ENCODE assay signal across 1 cellular context in the genomic region with DNA sequence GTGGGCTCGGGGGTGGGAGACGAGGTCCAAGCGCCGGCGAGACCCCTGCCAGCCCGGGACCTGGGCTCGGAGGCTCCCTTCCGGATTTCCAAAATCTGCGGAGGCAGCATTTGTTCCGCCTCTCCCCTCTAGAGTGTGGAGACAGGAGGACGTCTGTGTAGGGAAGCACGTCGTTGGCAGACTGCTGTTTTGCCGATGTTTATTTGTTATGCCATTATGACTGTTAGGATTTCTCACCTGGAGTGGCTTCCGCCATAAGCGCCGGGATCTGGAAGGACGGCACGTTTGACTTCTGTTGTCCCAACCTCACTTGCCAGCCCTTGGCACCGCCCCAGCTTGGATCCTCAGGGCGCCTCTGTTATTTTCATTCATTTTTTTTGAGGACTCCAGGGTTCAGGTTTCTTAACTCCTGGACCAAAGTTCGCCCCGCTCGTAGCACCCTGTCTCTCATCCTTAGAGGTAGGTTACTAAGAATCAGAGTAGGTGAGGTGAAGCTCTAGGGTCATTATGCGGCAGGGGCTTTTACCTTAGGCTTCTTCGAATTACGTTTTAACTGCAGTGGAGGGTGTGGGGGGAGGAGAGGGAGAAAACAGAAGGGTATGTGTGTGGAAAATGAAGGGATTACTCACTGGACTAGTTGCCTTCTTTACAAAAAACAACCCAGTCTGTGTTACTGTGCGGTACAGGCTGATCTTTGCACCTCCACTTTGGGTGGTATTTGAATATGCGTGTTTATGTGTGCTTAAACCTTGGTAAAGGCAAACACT.
TF ChIP-seq lines count a peak whose summit lies in the region.

No MANE protein-coding gene starts in this region.

TF ChIP-seq in HepG2, 621 proteins besides CTCF, POLR2A, EP300 and RAD21 (continued from another document and continues in another):
- TF ChIP-seq, protein P1, sequence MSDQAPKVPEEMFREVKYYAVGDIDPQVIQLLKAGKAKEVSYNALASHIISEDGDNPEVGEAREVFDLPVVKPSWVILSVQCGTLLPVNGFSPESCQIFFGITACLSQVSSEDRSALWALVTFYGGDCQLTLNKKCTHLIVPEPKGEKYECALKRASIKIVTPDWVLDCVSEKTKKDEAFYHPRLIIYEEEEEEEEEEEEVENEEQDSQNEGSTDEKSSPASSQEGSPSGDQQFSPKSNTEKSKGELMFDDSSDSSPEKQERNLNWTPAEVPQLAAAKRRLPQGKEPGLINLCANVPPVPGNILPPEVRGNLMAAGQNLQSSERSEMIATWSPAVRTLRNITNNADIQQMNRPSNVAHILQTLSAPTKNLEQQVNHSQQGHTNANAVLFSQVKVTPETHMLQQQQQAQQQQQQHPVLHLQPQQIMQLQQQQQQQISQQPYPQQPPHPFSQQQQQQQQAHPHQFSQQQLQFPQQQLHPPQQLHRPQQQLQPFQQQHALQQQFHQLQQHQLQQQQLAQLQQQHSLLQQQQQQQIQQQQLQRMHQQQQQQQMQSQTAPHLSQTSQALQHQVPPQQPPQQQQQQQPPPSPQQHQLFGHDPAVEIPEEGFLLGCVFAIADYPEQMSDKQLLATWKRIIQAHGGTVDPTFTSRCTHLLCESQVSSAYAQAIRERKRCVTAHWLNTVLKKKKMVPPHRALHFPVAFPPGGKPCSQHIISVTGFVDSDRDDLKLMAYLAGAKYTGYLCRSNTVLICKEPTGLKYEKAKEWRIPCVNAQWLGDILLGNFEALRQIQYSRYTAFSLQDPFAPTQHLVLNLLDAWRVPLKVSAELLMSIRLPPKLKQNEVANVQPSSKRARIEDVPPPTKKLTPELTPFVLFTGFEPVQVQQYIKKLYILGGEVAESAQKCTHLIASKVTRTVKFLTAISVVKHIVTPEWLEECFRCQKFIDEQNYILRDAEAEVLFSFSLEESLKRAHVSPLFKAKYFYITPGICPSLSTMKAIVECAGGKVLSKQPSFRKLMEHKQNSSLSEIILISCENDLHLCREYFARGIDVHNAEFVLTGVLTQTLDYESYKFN (CRISPR knock-in tag; conservative IDR thresholded peaks at IDR 0.05) = peak; percentile 88
- no peak for TF ChIP-seq GTF3A (CRISPR knock-in tag; conservative IDR thresholded peaks at IDR 0.05)
- TF ChIP-seq, protein P2, sequence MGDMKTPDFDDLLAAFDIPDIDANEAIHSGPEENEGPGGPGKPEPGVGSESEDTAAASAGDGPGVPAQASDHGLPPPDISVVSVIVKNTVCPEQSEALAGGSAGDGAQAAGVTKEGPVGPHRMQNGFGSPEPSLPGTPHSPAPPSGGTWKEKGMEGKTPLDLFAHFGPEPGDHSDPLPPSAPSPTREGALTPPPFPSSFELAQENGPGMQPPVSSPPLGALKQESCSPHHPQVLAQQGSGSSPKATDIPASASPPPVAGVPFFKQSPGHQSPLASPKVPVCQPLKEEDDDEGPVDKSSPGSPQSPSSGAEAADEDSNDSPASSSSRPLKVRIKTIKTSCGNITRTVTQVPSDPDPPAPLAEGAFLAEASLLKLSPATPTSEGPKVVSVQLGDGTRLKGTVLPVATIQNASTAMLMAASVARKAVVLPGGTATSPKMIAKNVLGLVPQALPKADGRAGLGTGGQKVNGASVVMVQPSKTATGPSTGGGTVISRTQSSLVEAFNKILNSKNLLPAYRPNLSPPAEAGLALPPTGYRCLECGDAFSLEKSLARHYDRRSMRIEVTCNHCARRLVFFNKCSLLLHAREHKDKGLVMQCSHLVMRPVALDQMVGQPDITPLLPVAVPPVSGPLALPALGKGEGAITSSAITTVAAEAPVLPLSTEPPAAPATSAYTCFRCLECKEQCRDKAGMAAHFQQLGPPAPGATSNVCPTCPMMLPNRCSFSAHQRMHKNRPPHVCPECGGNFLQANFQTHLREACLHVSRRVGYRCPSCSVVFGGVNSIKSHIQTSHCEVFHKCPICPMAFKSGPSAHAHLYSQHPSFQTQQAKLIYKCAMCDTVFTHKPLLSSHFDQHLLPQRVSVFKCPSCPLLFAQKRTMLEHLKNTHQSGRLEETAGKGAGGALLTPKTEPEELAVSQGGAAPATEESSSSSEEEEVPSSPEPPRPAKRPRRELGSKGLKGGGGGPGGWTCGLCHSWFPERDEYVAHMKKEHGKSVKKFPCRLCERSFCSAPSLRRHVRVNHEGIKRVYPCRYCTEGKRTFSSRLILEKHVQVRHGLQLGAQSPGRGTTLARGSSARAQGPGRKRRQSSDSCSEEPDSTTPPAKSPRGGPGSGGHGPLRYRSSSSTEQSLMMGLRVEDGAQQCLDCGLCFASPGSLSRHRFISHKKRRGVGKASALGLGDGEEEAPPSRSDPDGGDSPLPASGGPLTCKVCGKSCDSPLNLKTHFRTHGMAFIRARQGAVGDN (CRISPR knock-in tag; IDR thresholded peaks at IDR 0.05) = no peak; the same call in 1 of the 2 replicates
- TF ChIP-seq, protein P3, sequence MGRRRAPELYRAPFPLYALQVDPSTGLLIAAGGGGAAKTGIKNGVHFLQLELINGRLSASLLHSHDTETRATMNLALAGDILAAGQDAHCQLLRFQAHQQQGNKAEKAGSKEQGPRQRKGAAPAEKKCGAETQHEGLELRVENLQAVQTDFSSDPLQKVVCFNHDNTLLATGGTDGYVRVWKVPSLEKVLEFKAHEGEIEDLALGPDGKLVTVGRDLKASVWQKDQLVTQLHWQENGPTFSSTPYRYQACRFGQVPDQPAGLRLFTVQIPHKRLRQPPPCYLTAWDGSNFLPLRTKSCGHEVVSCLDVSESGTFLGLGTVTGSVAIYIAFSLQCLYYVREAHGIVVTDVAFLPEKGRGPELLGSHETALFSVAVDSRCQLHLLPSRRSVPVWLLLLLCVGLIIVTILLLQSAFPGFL (CRISPR knock-in tag; IDR thresholded peaks at IDR 0.05) = no peak
- TF ChIP-seq NCOR1 (IDR thresholded peaks at IDR 0.05; ENCODE audit: borderline replicate concordance, low read length) = peak; percentile 86
- TF ChIP-seq MXI1 (IDR thresholded peaks at IDR 0.05; ENCODE audit: borderline replicate concordance, low read depth, low read length) = no peak
- TF ChIP-seq NFRKB (IDR thresholded peaks at IDR 0.05) = no peak
- no peak for TF ChIP-seq ZNF33A (CRISPR knock-in tag; IDR thresholded peaks at IDR 0.05; ENCODE audit: borderline replicate concordance)
- no peak for TF ChIP-seq ZNF598 (CRISPR knock-in tag; IDR thresholded peaks at IDR 0.05; ENCODE audit: borderline replicate concordance)
- TF ChIP-seq, protein P4, sequence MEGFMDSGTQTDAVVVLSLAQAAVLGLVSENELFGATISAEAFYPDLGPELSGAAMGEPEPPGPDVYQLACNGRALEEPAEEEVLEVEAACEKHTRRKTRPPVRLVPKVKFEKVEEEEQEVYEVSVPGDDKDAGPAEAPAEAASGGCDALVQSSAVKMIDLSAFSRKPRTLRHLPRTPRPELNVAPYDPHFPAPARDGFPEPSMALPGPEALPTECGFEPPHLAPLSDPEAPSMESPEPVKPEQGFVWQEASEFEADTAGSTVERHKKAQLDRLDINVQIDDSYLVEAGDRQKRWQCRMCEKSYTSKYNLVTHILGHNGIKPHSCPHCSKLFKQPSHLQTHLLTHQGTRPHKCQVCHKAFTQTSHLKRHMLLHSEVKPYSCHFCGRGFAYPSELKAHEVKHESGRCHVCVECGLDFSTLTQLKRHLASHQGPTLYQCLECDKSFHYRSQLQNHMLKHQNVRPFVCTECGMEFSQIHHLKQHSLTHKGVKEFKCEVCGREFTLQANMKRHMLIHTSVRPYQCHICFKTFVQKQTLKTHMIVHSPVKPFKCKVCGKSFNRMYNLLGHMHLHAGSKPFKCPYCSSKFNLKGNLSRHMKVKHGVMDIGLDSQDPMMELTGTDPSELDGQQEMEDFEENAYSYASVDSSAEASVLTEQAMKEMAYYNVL (CRISPR knock-in tag; IDR thresholded peaks at IDR 0.05; ENCODE audit: borderline replicate concordance) = no peak
- TF ChIP-seq, protein P5, sequence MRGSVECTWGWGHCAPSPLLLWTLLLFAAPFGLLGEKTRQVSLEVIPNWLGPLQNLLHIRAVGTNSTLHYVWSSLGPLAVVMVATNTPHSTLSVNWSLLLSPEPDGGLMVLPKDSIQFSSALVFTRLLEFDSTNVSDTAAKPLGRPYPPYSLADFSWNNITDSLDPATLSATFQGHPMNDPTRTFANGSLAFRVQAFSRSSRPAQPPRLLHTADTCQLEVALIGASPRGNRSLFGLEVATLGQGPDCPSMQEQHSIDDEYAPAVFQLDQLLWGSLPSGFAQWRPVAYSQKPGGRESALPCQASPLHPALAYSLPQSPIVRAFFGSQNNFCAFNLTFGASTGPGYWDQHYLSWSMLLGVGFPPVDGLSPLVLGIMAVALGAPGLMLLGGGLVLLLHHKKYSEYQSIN (CRISPR knock-in tag; IDR thresholded peaks at IDR 0.05; ENCODE audit: borderline replicate concordance) = no peak
- TF ChIP-seq ZFP41 (CRISPR knock-in tag; IDR thresholded peaks at IDR 0.05; ENCODE audit: borderline replicate concordance) = no peak
- no peak for TF ChIP-seq ZBTB7B (CRISPR knock-in tag; IDR thresholded peaks at IDR 0.05)
- TF ChIP-seq ZMYM3 (CRISPR knock-in tag; IDR thresholded peaks at IDR 0.05) = no peak
- no peak; the same call in 1 of the 2 replicates for TF ChIP-seq ETV5 (CRISPR knock-in tag; IDR thresholded peaks at IDR 0.05; ENCODE audit: borderline replicate concordance)
- TF ChIP-seq, protein P6, sequence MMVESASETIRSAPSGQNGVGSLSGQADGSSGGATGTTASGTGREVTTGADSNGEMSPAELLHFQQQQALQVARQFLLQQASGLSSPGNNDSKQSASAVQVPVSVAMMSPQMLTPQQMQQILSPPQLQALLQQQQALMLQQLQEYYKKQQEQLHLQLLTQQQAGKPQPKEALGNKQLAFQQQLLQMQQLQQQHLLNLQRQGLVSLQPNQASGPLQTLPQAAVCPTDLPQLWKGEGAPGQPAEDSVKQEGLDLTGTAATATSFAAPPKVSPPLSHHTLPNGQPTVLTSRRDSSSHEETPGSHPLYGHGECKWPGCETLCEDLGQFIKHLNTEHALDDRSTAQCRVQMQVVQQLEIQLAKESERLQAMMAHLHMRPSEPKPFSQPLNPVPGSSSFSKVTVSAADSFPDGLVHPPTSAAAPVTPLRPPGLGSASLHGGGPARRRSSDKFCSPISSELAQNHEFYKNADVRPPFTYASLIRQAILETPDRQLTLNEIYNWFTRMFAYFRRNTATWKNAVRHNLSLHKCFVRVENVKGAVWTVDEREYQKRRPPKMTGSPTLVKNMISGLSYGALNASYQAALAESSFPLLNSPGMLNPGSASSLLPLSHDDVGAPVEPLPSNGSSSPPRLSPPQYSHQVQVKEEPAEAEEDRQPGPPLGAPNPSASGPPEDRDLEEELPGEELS (CRISPR knock-in tag; IDR thresholded peaks at IDR 0.05) = peak; percentile 11; the same call in 1 of the 2 replicates
- TF ChIP-seq NFE2 (CRISPR knock-in tag; IDR thresholded peaks at IDR 0.05) = no peak
- 0 out of 2 replicates have a peak, but pooled peaks have one; percentile 14 for TF ChIP-seq ZNF543 (CRISPR knock-in tag; IDR thresholded peaks at IDR 0.05)
- TF ChIP-seq TAF15 (IDR thresholded peaks at IDR 0.05; ENCODE audit: low read depth, low read length, poor library complexity, severe bottlenecking) = no peak
- no peak for TF ChIP-seq CC2D1A (CRISPR knock-in tag; IDR thresholded peaks at IDR 0.05)
- TF ChIP-seq HNRNPL (IDR thresholded peaks at IDR 0.05; ENCODE audit: low read depth, low read length) = no peak
- TF ChIP-seq, protein P7, sequence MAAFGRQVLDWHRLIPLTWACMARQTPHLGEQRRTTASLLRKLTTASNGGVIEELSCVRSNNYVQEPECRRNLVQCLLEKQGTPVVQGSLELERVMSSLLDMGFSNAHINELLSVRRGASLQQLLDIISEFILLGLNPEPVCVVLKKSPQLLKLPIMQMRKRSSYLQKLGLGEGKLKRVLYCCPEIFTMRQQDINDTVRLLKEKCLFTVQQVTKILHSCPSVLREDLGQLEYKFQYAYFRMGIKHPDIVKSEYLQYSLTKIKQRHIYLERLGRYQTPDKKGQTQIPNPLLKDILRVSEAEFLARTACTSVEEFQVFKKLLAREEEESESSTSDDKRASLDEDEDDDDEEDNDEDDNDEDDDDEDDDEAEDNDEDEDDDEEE (CRISPR knock-in tag; IDR thresholded peaks at IDR 0.05) = 0 out of 2 replicates have a peak, but pooled peaks have one; percentile 2
- TF ChIP-seq SMYD3 (CRISPR knock-in tag; IDR thresholded peaks at IDR 0.05) = no peak
- TF ChIP-seq U2AF2 (IDR thresholded peaks at IDR 0.05; ENCODE audit: low read depth, low read length) = no peak
- no peak; the same call in 1 of the 2 replicates for TF ChIP-seq KMT2B (CRISPR knock-in tag; IDR thresholded peaks at IDR 0.05)
- TF ChIP-seq, protein P8, sequence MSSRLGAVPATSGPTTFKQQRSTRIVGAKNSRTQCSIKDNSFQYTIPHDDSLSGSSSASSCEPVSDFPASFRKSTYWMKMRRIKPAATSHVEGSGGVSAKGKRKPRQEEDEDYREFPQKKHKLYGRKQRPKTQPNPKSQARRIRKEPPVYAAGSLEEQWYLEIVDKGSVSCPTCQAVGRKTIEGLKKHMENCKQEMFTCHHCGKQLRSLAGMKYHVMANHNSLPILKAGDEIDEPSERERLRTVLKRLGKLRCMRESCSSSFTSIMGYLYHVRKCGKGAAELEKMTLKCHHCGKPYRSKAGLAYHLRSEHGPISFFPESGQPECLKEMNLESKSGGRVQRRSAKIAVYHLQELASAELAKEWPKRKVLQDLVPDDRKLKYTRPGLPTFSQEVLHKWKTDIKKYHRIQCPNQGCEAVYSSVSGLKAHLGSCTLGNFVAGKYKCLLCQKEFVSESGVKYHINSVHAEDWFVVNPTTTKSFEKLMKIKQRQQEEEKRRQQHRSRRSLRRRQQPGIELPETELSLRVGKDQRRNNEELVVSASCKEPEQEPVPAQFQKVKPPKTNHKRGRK (CRISPR knock-in tag; IDR thresholded peaks at IDR 0.05) = no peak
- TF ChIP-seq, protein P9, sequence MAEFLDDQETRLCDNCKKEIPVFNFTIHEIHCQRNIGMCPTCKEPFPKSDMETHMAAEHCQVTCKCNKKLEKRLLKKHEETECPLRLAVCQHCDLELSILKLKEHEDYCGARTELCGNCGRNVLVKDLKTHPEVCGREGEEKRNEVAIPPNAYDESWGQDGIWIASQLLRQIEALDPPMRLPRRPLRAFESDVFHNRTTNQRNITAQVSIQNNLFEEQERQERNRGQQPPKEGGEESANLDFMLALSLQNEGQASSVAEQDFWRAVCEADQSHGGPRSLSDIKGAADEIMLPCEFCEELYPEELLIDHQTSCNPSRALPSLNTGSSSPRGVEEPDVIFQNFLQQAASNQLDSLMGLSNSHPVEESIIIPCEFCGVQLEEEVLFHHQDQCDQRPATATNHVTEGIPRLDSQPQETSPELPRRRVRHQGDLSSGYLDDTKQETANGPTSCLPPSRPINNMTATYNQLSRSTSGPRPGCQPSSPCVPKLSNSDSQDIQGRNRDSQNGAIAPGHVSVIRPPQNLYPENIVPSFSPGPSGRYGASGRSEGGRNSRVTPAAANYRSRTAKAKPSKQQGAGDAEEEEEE (CRISPR knock-in tag; IDR thresholded peaks at IDR 0.05; ENCODE audit: borderline replicate concordance) = no peak
- no peak; the same call in 1 of the 2 replicates for TF ChIP-seq STAG1 (CRISPR knock-in tag; IDR thresholded peaks at IDR 0.05)
- TF ChIP-seq ELF3 (CRISPR knock-in tag; IDR thresholded peaks at IDR 0.05) = peak; percentile 51; the same call in 1 of the 2 replicates
